26 cellular contexts compared by ENCODE assay signal in genomic region chr11:15150507-15150906, GRCh38. TPM values are rescaled to one million over a fixed set of nuclear protein-coding genes. Genes with fewer than 3 reads are reported as not detected.
"Had no signal": no experiment of that assay in that cellular context is flagged by ENCODE, and none has a peak within 500 bp of the region (broad histone marks: within the 10 kb centered on the region; RNA-seq: fewer than 3 reads in every experiment).

No MANE protein-coding gene starts in this region.

- H3K27ac ChIP-seq: left ventricle myocardium inferior, sigmoid colon, testis, uterus, WERI-Rb-1 had no signal

- H3K9me3 Mint-ChIP-seq: activated naive CD4-positive, alpha-beta T cell treated with anti-CD3 and anti-CD28 coated beads for 36 hours; activated T-cell treated with anti-CD3 and anti-CD28 coated beads, Interleukin-2, amount 50 U/mL, for 4 hours; naive thymus-derived CD8-positive, alpha-beta T cell had no signal

- H3K4me2 ChIP-seq: smooth muscle cell had no signal

- H3K27ac Mint-ChIP-seq: activated naive CD4-positive, alpha-beta T cell treated with anti-CD3 and anti-CD28 coated beads for 36 hours; brain; progenitor cell of endocrine pancreas had no signal

- H3K27me3 ChIP-seq: sigmoid colon, testis, uterus had no signal

- H3K4me1 ChIP-seq: left ventricle myocardium inferior, sigmoid colon, testis, uterus had no signal

- H3K4me3 ChIP-seq: left ventricle myocardium inferior, sigmoid colon, smooth muscle cell, testis, uterus had no signal

- DNase-seq: activated CD4-positive, alpha-beta T cell treated with anti-CD3 and anti-CD28 coated beads for 1 hour; activated CD8-positive, alpha-beta memory T cell treated with anti-CD3 and anti-CD28 coated beads, Interleukin-2, amount 50 U/mL, for 48 hours; activated naive CD4-positive, alpha-beta T cell treated with anti-CD3 and anti-CD28 coated beads for 36 hours; activated T-cell treated with anti-CD3 and anti-CD28 coated beads, Interleukin-2, amount 50 U/mL, for 4 hours; anterior cingulate cortex; dermis blood vessel endothelial cell; effector CD8-positive, alpha-beta T cell; foreskin melanocyte; kidney glomerular epithelial cell; left ventricle myocardium inferior; retina; sigmoid colon; stimulated activated CD4-positive, alpha-beta T cell treated with anti-CD3 and anti-CD28 coated beads, Interleukin-15, amount 100 ng/mL, for 24 hours; stimulated activated naive CD4-positive, alpha-beta T cell; testis; trophoblast cell; uterus; WERI-Rb-1 had no signal

- H3K4me3 Mint-ChIP-seq: activated naive CD4-positive, alpha-beta T cell treated with anti-CD3 and anti-CD28 coated beads for 36 hours; activated T-cell treated with anti-CD3 and anti-CD28 coated beads, Interleukin-2, amount 50 U/mL, for 4 hours; brain; naive thymus-derived CD8-positive, alpha-beta T cell had no signal

- H3K36me3 Mint-ChIP-seq: brain; naive thymus-derived CD8-positive, alpha-beta T cell had no signal

- H3K27me3 Mint-ChIP-seq: brain had no signal

- H3K36me3 ChIP-seq: left ventricle myocardium inferior, sigmoid colon, uterus, WERI-Rb-1 had no signal

- H3K9me3 ChIP-seq: left ventricle myocardium inferior, sigmoid colon, testis, uterus had no signal

- ATAC-seq: activated T-cell treated with anti-CD3 and anti-CD28 coated beads, Interleukin-2, amount 50 U/mL, for 4 hours; esophagus mucosa; naive thymus-derived CD8-positive, alpha-beta T cell had no signal

RNA-seq across cellular contexts. Expression of gene INSC, which starts 35.8 kb away (rescaled TPM):
- total RNA-seq: activated T-cell treated with anti-CD3 and anti-CD28 coated beads, Interleukin-2, amount 50 U/mL, for 4 hours; dermis blood vessel endothelial cell; endothelial cell of umbilical vein; lung microvascular endothelial cell; osteocyte; progenitor cell of endocrine pancreas; smooth muscle cell had no signal
